Comparison of ENCODE assay signal across 1 cellular context in genomic region chr4:98482503-98482846, GRCh38.
TF ChIP-seq lines count a peak whose summit lies in the region.

No MANE protein-coding gene starts in this region.

TF ChIP-seq in GM23338, 12 proteins besides CTCF, POLR2A, EP300 and RAD21 (continued from another document):
- TF ChIP-seq ZNF462 (CRISPR knock-in tag; IDR thresholded peaks at IDR 0.05), result no peak
- TF ChIP-seq POLR2AphosphoS5 (IDR thresholded peaks at IDR 0.05; ENCODE audit: low read depth), result no peak
- TF ChIP-seq REST (IDR thresholded peaks at IDR 0.05; ENCODE audit: unreplicated experiment), result no peak
TF ChIP-seq in GM23338: peak in this region for 0.
